29 cellular contexts compared by ENCODE assay signal in the genomic region with DNA sequence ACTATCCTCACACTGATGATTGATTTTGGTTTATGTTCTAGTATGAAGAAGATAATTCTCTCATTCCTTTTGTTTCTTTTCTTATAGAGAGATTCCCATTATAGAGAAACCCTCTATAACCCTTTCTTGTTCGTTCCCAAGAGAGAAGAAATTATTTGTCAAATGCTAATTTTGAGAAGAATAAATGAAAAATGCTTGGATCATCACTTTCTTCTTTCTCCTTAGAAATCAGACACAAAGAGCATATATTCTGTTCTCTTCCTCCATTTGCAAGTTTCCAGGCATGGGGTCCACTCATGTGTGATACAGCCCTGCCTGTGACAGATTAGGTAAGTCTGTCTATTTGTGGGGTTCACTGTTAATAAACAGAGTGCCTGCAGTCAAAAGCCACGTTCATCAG.
"Had no signal": no experiment of that assay in that cellular context is flagged by ENCODE, and none has a peak within 500 bp of the region (broad histone marks: within the 10 kb centered on the region; RNA-seq: fewer than 3 reads in every experiment).

No MANE protein-coding gene starts in this region.

- H3K27me3 Mint-ChIP-seq: stimulated activated memory B cell treated with anti-CD40 and anti-IgM and Interleukin-4, amounts not matched to agents 10 μg/mL and 1 μg/mL and 100 μg/mL, for 72 hours; stimulated activated naive B cell treated with anti-CD40 and anti-IgM and Interleukin-4, amounts not matched to agents 10 μg/mL and 1 μg/mL and 100 μg/mL, for 72 hours; type B pancreatic cell had no signal

- ATAC-seq: stimulated activated effector memory CD8-positive, alpha-beta T cell treated with anti-CD3 and anti-CD28 coated beads, Interleukin-12 subunit alpha, Interleukin-12 subunit beta, amount 100 ng/mL, for 72 hours; stimulated activated memory B cell treated with anti-CD40 and anti-IgM and Interleukin-4, amounts not matched to agents 10 μg/mL and 1 μg/mL and 100 μg/mL, for 72 hours; stimulated activated naive B cell treated with anti-CD40 and anti-IgM and Interleukin-4, amounts not matched to agents 10 μg/mL and 1 μg/mL and 100 μg/mL, for 72 hours; stimulated activated naive CD8-positive, alpha-beta T cell treated with anti-CD3 and anti-CD28 coated beads, Interleukin-15, amount 100 ng/mL, for 72 hours; stimulated activated naive CD8-positive, alpha-beta T cell treated with anti-CD3 and anti-CD28 coated beads, Interleukin-15, Interleukin-2, amounts not matched to agents 100 U/mL and 50 U/mL, for 24 hours; upper lobe of right lung had no signal

- DNase-seq: stimulated activated CD4-positive, alpha-beta T cell treated with anti-CD3 and anti-CD28 coated beads, Interleukin-2, amount 100 ng/mL, for 48 hours; stimulated activated CD4-positive, alpha-beta T cell treated with anti-CD3 and anti-CD28 coated beads, Interleukin-4, amount 100 ng/mL, for 1 hour; stimulated activated CD4-positive, alpha-beta T cell treated with anti-CD3 and anti-CD28 coated beads, Interleukin-4, amount 100 ng/mL, for 24 hours; stimulated activated CD4-positive, alpha-beta T cell treated with anti-CD3 and anti-CD28 coated beads, Interleukin-4, amount 100 ng/mL, for 4 hours; stimulated activated CD8-positive, alpha-beta memory T cell treated with anti-CD3 and anti-CD28 coated beads, Interleukin-4, amount 100 ng/mL, for 48 hours; stimulated activated naive B cell treated with anti-CD40 and anti-IgM and Interleukin-4, amounts not matched to agents 10 μg/mL and 1 μg/mL and 100 μg/mL, for 72 hours; stimulated activated naive CD4-positive, alpha-beta T cell; stimulated activated naive CD4-positive, alpha-beta T cell treated with Interleukin-2 at 50 U/mL for 16 hours; stimulated activated naive CD8-positive, alpha-beta T cell treated with anti-CD3 and anti-CD28 coated beads, Interleukin-15, amount 100 ng/mL, for 72 hours; stimulated activated naive CD8-positive, alpha-beta T cell treated with anti-CD3 and anti-CD28 coated beads, Interleukin-15, Interleukin-2, amounts not matched to agents 100 U/mL and 50 U/mL, for 24 hours; stomach; substantia nigra; testis; thyroid gland; tibial artery; transverse colon; trophoblast cell; upper lobe of left lung; upper lobe of right lung; uterus had no signal

- H3K4me1 ChIP-seq: stomach, suprapubic skin, testis, thyroid gland, tibial artery, tibial nerve, transverse colon, upper lobe of left lung, upper lobe of right lung, uterus, vagina had no signal

- H3K27ac ChIP-seq: stomach, suprapubic skin, testis, thoracic aorta, thyroid gland, tibial artery, tibial nerve, transverse colon, upper lobe of left lung, upper lobe of right lung, uterus, vagina had no signal

- H3K27ac Mint-ChIP-seq: stimulated activated effector memory CD8-positive, alpha-beta T cell treated with anti-CD3 and anti-CD28 coated beads, Interleukin-12 subunit alpha, Interleukin-12 subunit beta, amount 100 ng/mL, for 72 hours; stimulated activated memory B cell treated with anti-CD40 and anti-IgM and Interleukin-4, amounts not matched to agents 10 μg/mL and 1 μg/mL and 100 μg/mL, for 72 hours; stimulated activated naive B cell treated with anti-CD40 and anti-IgM and Interleukin-4, amounts not matched to agents 10 μg/mL and 1 μg/mL and 100 μg/mL, for 72 hours; stimulated activated naive CD8-positive, alpha-beta T cell treated with anti-CD3 and anti-CD28 coated beads, Interleukin-15, amount 100 ng/mL, for 72 hours; stimulated activated naive CD8-positive, alpha-beta T cell treated with anti-CD3 and anti-CD28 coated beads, Interleukin-15, Interleukin-2, amounts not matched to agents 100 ng/mL and 50 ng/mL, for 24 hours; type B pancreatic cell had no signal

- H3K27me3 ChIP-seq: stomach, suprapubic skin, testis, thyroid gland, tibial artery, tibial nerve, transverse colon, upper lobe of left lung, upper lobe of right lung, uterus, vagina had no signal

- H3K4me3 Mint-ChIP-seq: stimulated activated effector memory CD8-positive, alpha-beta T cell treated with anti-CD3 and anti-CD28 coated beads, Interleukin-12 subunit alpha, Interleukin-12 subunit beta, amount 100 ng/mL, for 72 hours; stimulated activated memory B cell treated with anti-CD40 and anti-IgM and Interleukin-4, amounts not matched to agents 10 μg/mL and 1 μg/mL and 100 μg/mL, for 72 hours; stimulated activated naive B cell treated with anti-CD40 and anti-IgM and Interleukin-4, amounts not matched to agents 10 μg/mL and 1 μg/mL and 100 μg/mL, for 72 hours; stimulated activated naive CD8-positive, alpha-beta T cell treated with anti-CD3 and anti-CD28 coated beads, Interleukin-15, amount 100 ng/mL, for 72 hours; stimulated activated naive CD8-positive, alpha-beta T cell treated with anti-CD3 and anti-CD28 coated beads, Interleukin-15, Interleukin-2, amounts not matched to agents 100 ng/mL and 50 ng/mL, for 24 hours; type B pancreatic cell had no signal

- H3K36me3 Mint-ChIP-seq: stimulated activated effector memory CD8-positive, alpha-beta T cell treated with anti-CD3 and anti-CD28 coated beads, Interleukin-12 subunit alpha, Interleukin-12 subunit beta, amount 100 ng/mL, for 72 hours; stimulated activated memory B cell treated with anti-CD40 and anti-IgM and Interleukin-4, amounts not matched to agents 10 μg/mL and 1 μg/mL and 100 μg/mL, for 72 hours; stimulated activated naive B cell treated with anti-CD40 and anti-IgM and Interleukin-4, amounts not matched to agents 10 μg/mL and 1 μg/mL and 100 μg/mL, for 72 hours had no signal

- H3K36me3 ChIP-seq: stomach, suprapubic skin, thoracic aorta, thyroid gland, tibial artery, tibial nerve, transverse colon, upper lobe of left lung, upper lobe of right lung, uterus, vagina had no signal

- H3K4me3 ChIP-seq: stomach, suprapubic skin, testis, thoracic aorta, thyroid gland, tibial artery, tibial nerve, transverse colon, upper lobe of left lung, upper lobe of right lung, uterus, vagina had no signal

- H3K9me3 ChIP-seq: stomach, suprapubic skin, testis, thoracic aorta, thyroid gland, tibial artery, tibial nerve, transverse colon, upper lobe of left lung, upper lobe of right lung, uterus, vagina had no signal

- H3K4me1 Mint-ChIP-seq: stimulated activated effector memory CD8-positive, alpha-beta T cell treated with anti-CD3 and anti-CD28 coated beads, Interleukin-12 subunit alpha, Interleukin-12 subunit beta, amount 100 ng/mL, for 72 hours; stimulated activated memory B cell treated with anti-CD40 and anti-IgM and Interleukin-4, amounts not matched to agents 10 μg/mL and 1 μg/mL and 100 μg/mL, for 72 hours; stimulated activated naive B cell treated with anti-CD40 and anti-IgM and Interleukin-4, amounts not matched to agents 10 μg/mL and 1 μg/mL and 100 μg/mL, for 72 hours; stimulated activated naive CD8-positive, alpha-beta T cell treated with anti-CD3 and anti-CD28 coated beads, Interleukin-15, amount 100 ng/mL, for 72 hours had no signal

- FAIRE-seq: urothelium cell line had no signal

- H3K9me3 Mint-ChIP-seq: stimulated activated effector memory CD8-positive, alpha-beta T cell treated with anti-CD3 and anti-CD28 coated beads, Interleukin-12 subunit alpha, Interleukin-12 subunit beta, amount 100 ng/mL, for 72 hours; stimulated activated naive CD8-positive, alpha-beta T cell treated with anti-CD3 and anti-CD28 coated beads, Interleukin-15, Interleukin-2, amounts not matched to agents 100 ng/mL and 50 ng/mL, for 24 hours had no signal
